2 cellular contexts compared by ENCODE assay signal in genomic region chrX:71365876-71366673, GRCh38.
TF ChIP-seq lines count a peak whose summit lies in the region.

TAF1 (plus strand) TSS chrX:71366357; CDS start chrX:71366375, 18 bp downstream.

TF ChIP-seq in IMR-90, 13 proteins besides CTCF, POLR2A, EP300 and RAD21:
- TF ChIP-seq USF2 (IDR thresholded peaks at IDR 0.05; ENCODE audit: low read depth, low read length) (peak; percentile 94), MAZ (IDR thresholded peaks at IDR 0.05; ENCODE audit: borderline replicate concordance, low read depth, low read length) (peak; percentile 15; the same call in 1 of the 2 replicates), RFX5 (IDR thresholded peaks at IDR 0.05; ENCODE audit: low read depth, low read length) (no peak)

TF ChIP-seq in endothelial cell of umbilical vein, 7 proteins besides CTCF, POLR2A, EP300 and RAD21 (continued from another document):
- TF ChIP-seq EZH2 (IDR thresholded peaks at IDR 0.05; ENCODE audit: borderline replicate concordance, low read depth, low read length, severe bottlenecking) (no peak), GATA2 (IDR thresholded peaks at IDR 0.05; ENCODE audit: insufficient read depth, insufficient read length, low read depth, low read length) (no peak)
